Comparison of ENCODE assay signal across 33 cellular contexts in the genomic region with DNA sequence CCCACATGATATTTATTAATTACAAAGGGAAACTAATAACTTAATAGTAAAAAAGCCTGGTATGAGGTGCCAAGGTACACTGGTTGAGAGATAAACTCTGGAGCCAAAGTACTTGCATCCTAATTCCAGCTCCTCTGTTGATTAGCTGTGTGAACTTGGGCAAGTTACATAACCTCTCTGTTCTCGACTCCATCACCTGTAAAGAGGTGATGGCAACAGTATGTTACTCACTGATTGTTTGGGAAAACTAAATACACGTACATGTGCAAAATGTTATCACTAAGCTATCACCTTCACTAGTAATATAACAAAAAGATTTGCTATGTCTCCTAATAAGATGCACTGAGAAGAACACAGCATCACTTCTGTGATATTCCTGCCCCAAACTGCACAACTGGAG.
DNase-seq lines count a peak whose midpoint lies in the region; ATAC-seq, FAIRE-seq and TF ChIP-seq lines count a peak whose summit lies in the region.
"Had no signal": no experiment of that assay in that cellular context is flagged by ENCODE, and none has a peak within 500 bp of the region (broad histone marks: within the 10 kb centered on the region; RNA-seq: fewer than 3 reads in every experiment).

No MANE protein-coding gene starts in this region.

- CTCF ChIA-PET in activated CD4-positive, alpha-beta T cell treated with anti-CD3 and anti-CD28 coated beads, Interleukin-2, amount 10 ng/mL, durations not matched to agents 7 days and 5 days (lab: Charles Lee), result no interaction called here
- CTCF ChIA-PET in K562 (lab: Yijun Ruan, JAX; ENCODE audit: low intra/inter-chr PET ratio), result no interaction called here

- H3K4me3 Mint-ChIP-seq in activated CD4-positive, alpha-beta T cell treated with anti-CD3 and anti-CD28 coated beads, Interleukin-2, amount 10 ng/mL, durations not matched to agents 24 days and 14 days, result no peak overlapping the region
- no peak overlapping the region for H3K4me3 Mint-ChIP-seq in activated CD4-positive, alpha-beta T cell treated with anti-CD3 and anti-CD28 coated beads, Interleukin-2, amount 10 ng/mL, durations not matched to agents 7 days and 5 days
- H3K4me3 Mint-ChIP-seq: B cell; CD14-positive monocyte; CD4-positive, alpha-beta memory T cell; CD4-positive, alpha-beta T cell; CD4-positive, CD25-positive, alpha-beta regulatory T cell; CD8-positive, alpha-beta memory T cell; CD8-positive, alpha-beta T cell had no signal

- no peak for TF ChIP-seq POLR2A in K562 (conservative IDR thresholded peaks at IDR 0.05)

- no peak overlapping the region for H3K9ac ChIP-seq in K562 (ENCODE audit: insufficient read depth in 1 of 2, low read depth in 2 of 2, low read length in 2 of 2)
- H3K9ac ChIP-seq: BLaER1; BLaER1 treated with 17β-estradiol and CSF1 and Interleukin-3, amounts not matched to agents 10 nM and 100 nM had no signal

- H3K27me3 ChIP-seq in K562 (ENCODE audit: control insufficient read depth in 2 of 2, insufficient read depth in 2 of 2, low read length in 2 of 2) (no peaks in the 10 kb centered on the region), BE2C (no peaks in the 10 kb centered on the region)
- H3K27me3 ChIP-seq: BLaER1; BLaER1 treated with 17β-estradiol and CSF1 and Interleukin-3, amounts not matched to agents 10 nM and 100 nM had no signal

- H3K36me3 ChIP-seq in K562 (ENCODE audit: control insufficient read depth, insufficient read depth, low read length) (no peaks in the 10 kb centered on the region), BE2C (no peaks in the 10 kb centered on the region)
- H3K36me3 ChIP-seq: BLaER1; BLaER1 treated with 17β-estradiol and CSF1 and Interleukin-3, amounts not matched to agents 10 nM and 100 nM had no signal

- H3K9me1 ChIP-seq in K562 (ENCODE audit: control insufficient read depth, insufficient read depth, low read length), result no peaks in the 10 kb centered on the region

- H3K27me3 Mint-ChIP-seq in activated CD4-positive, alpha-beta T cell treated with anti-CD3 and anti-CD28 coated beads, Interleukin-2, amount 10 ng/mL, durations not matched to agents 24 days and 14 days, result peaks cover 1% of the 10 kb centered on the region
- no peaks in the 10 kb centered on the region for H3K27me3 Mint-ChIP-seq in activated CD4-positive, alpha-beta T cell treated with anti-CD3 and anti-CD28 coated beads, Interleukin-2, amount 10 ng/mL, durations not matched to agents 7 days and 5 days
- H3K27me3 Mint-ChIP-seq: B cell; CD4-positive, alpha-beta T cell had no signal

- H3K9me3 ChIP-seq in K562 (replicated peaks; ENCODE audit: control insufficient read depth, insufficient read depth, low read depth, low read length) (no peaks in the 10 kb centered on the region), BE2C (no peaks in the 10 kb centered on the region)
- H3K9me3 ChIP-seq: A549; BLaER1; BLaER1 treated with 17β-estradiol and CSF1 and Interleukin-3, amounts not matched to agents 10 nM and 100 nM; Caco-2 had no signal

- no peaks in the 10 kb centered on the region for H3K79me2 ChIP-seq in K562 (ENCODE audit: control insufficient read depth, insufficient read depth, low read length)

- H2AFZ ChIP-seq in K562 (ENCODE audit: low read depth, low read length), result no peak overlapping the region

- no peak for TF ChIP-seq CTCF in K562 (IDR thresholded peaks at IDR 0.05 in 2 of 3, conservative IDR thresholded peaks at IDR 0.05 in 1 of 3; ENCODE audit: insufficient read depth in 2 of 3, low read depth in 1 of 3, low read length in 3 of 3)
- no peak for TF ChIP-seq CTCF in BE2C (IDR thresholded peaks at IDR 0.05; ENCODE audit: low read depth, low read length)

- no TSS peak for BruUV-seq in K562 (replicated peaks; lab: Mats Ljungman, UMichigan)

- H4K20me1 ChIP-seq in K562 (replicated peaks; ENCODE audit: control insufficient read depth, insufficient read depth, low read length), result no peaks in the 10 kb centered on the region
- H4K20me1 ChIP-seq: BLaER1; BLaER1 treated with 17β-estradiol and CSF1 and Interleukin-3, amounts not matched to agents 10 nM and 100 nM had no signal

- H3K9me3 Mint-ChIP-seq in activated CD4-positive, alpha-beta T cell treated with anti-CD3 and anti-CD28 coated beads, Interleukin-2, amount 10 ng/mL, durations not matched to agents 24 days and 14 days, result no peaks in the 10 kb centered on the region
- no peaks in the 10 kb centered on the region for H3K9me3 Mint-ChIP-seq in activated CD4-positive, alpha-beta T cell treated with anti-CD3 and anti-CD28 coated beads, Interleukin-2, amount 10 ng/mL, durations not matched to agents 7 days and 5 days
- H3K9me3 Mint-ChIP-seq: CD14-positive monocyte; CD4-positive, alpha-beta memory T cell; CD4-positive, alpha-beta T cell; CD8-positive, alpha-beta memory T cell; CD8-positive, alpha-beta T cell had no signal

- no peak overlapping the region for H3K4me2 ChIP-seq in K562 (ENCODE audit: insufficient read depth, low read length)
- H3K4me2 ChIP-seq: A549; BLaER1; BLaER1 treated with 17β-estradiol and CSF1 and Interleukin-3, amounts not matched to agents 10 nM and 100 nM had no signal

- no peak overlapping the region for H3K4me3 ChIP-seq in K562
- H3K4me3 ChIP-seq in BE2C (ENCODE audit: low read depth, low read length), result no peak overlapping the region
- H3K4me3 ChIP-seq: A549; BLaER1; BLaER1 treated with 17β-estradiol and CSF1 and Interleukin-3, amounts not matched to agents 10 nM and 100 nM had no signal

- FAIRE-seq in K562 (lab: Jason Lieb, UNC), result no peak
- peak; percentile 76 for FAIRE-seq in urothelium cell line (lab: Jason Lieb, UNC)
- FAIRE-seq: A204.1, A549 had no signal

- H3K4me1 Mint-ChIP-seq in activated CD4-positive, alpha-beta T cell treated with anti-CD3 and anti-CD28 coated beads, Interleukin-2, amount 10 ng/mL, durations not matched to agents 24 days and 14 days, result no peaks in the 10 kb centered on the region
- no peaks in the 10 kb centered on the region for H3K4me1 Mint-ChIP-seq in activated CD4-positive, alpha-beta T cell treated with anti-CD3 and anti-CD28 coated beads, Interleukin-2, amount 10 ng/mL, durations not matched to agents 7 days and 5 days
- H3K4me1 Mint-ChIP-seq: CD14-positive monocyte; CD4-positive, alpha-beta memory T cell; CD4-positive, CD25-positive, alpha-beta regulatory T cell; CD8-positive, alpha-beta memory T cell had no signal

- H3K36me3 Mint-ChIP-seq in activated CD4-positive, alpha-beta T cell treated with anti-CD3 and anti-CD28 coated beads, Interleukin-2, amount 10 ng/mL, durations not matched to agents 24 days and 14 days (ENCODE audit: low read depth), result no peaks in the 10 kb centered on the region
- H3K36me3 Mint-ChIP-seq in activated CD4-positive, alpha-beta T cell treated with anti-CD3 and anti-CD28 coated beads, Interleukin-2, amount 10 ng/mL, durations not matched to agents 7 days and 5 days (ENCODE audit: low read depth), result no peaks in the 10 kb centered on the region
- H3K36me3 Mint-ChIP-seq: CD14-positive monocyte; CD4-positive, alpha-beta memory T cell; CD4-positive, CD25-positive, alpha-beta regulatory T cell; CD8-positive, alpha-beta memory T cell; CD8-positive, alpha-beta T cell had no signal

- 18% methylated on average over 2 of the region's 2 CpGs for WGBS in K562 (ENCODE audit: insufficient coverage, low coverage, missing lambda C conversion rate)

- TF ChIP-seq RAD21 in K562 (CRISPR knock-in tag; conservative IDR thresholded peaks at IDR 0.05 in 1 of 2, IDR thresholded peaks at IDR 0.05 in 1 of 2), result no peak

- H3K4me1 ChIP-seq in K562 (replicated peaks in 1 of 2; ENCODE audit: control insufficient read depth in 2 of 2, insufficient read depth in 2 of 2, low read length in 2 of 2) (no peaks in the 10 kb centered on the region), BE2C (no peaks in the 10 kb centered on the region)
- H3K4me1 ChIP-seq: A549, BLaER1, Caco-2 had no signal

- in situ Hi-C loops in K562 (cut with MboI), result no loop called here

- no peak overlapping the region for H3K27ac ChIP-seq in K562 (ENCODE audit: extremely low read depth, low read depth, low read length)
- H3K27ac ChIP-seq: 22Rv1; A549; BLaER1; BLaER1 treated with 17β-estradiol and CSF1 and Interleukin-3, amounts not matched to agents 10 nM and 100 nM; C4-2B had no signal

- peak; percentile 10 for DNase-seq in activated CD4-positive, alpha-beta T cell treated with anti-CD3 and anti-CD28 coated beads, Interleukin-2, amount 10 ng/mL, durations not matched to agents 24 days and 14 days
- no peak for DNase-seq in activated CD4-positive, alpha-beta T cell treated with anti-CD3 and anti-CD28 coated beads, Interleukin-2, amount 10 ng/mL, durations not matched to agents 7 days and 5 days
- no peak for DNase-seq in K562 (ENCODE audit: extremely low read depth in 1 of 4, low spot score in 3 of 4)
- no peak for DNase-seq in urothelium cell line (ENCODE audit: low spot score)
- no peak for DNase-seq in BE2C
- no peak for DNase-seq in epidermal melanocyte (ENCODE audit: insufficient read length, low spot score)
- DNase-seq: 8988T; ACHN; AML-193; C1 segment of cervical spinal cord; Caco-2; Calu3; CD4-positive, alpha-beta memory T cell; CD4-positive, alpha-beta T cell; CD4-positive, CD25-positive, alpha-beta regulatory T cell; CD8-positive, alpha-beta memory T cell; CD8-positive, alpha-beta T cell; COR-L47; DMS 273 treated with DMSO at 0.1 percent for 48 hours; DMS153; DMS53; DMS79; DMS79 treated with DMSO at 0.1 percent for 48 hours; DND-41; EL had no signal

- POLR2A ChIA-PET in activated CD4-positive, alpha-beta T cell treated with anti-CD3 and anti-CD28 coated beads, Interleukin-2, amount 10 ng/mL, durations not matched to agents 7 days and 5 days (lab: Charles Lee), result no interaction called here
- POLR2A ChIA-PET in K562 (lab: Yijun Ruan, JAX), result no interaction called here

- no peak for TF ChIP-seq EP300 in K562 (IDR thresholded peaks at IDR 0.05; ENCODE audit: low read length)

- intact Hi-C loops in activated CD4-positive, alpha-beta T cell treated with anti-CD3 and anti-CD28 coated beads, Interleukin-2, amount 10 ng/mL, durations not matched to agents 24 days and 14 days (cut with micrococcal nuclease), result no loop called here
- intact Hi-C loops in K562 (cut with micrococcal nuclease), result no loop called here

- no peak overlapping the region for H3K27ac Mint-ChIP-seq in activated CD4-positive, alpha-beta T cell treated with anti-CD3 and anti-CD28 coated beads, Interleukin-2, amount 10 ng/mL, durations not matched to agents 24 days and 14 days
- no peak overlapping the region for H3K27ac Mint-ChIP-seq in activated CD4-positive, alpha-beta T cell treated with anti-CD3 and anti-CD28 coated beads, Interleukin-2, amount 10 ng/mL, durations not matched to agents 7 days and 5 days
- H3K27ac Mint-ChIP-seq: B cell; CD14-positive monocyte; CD4-positive, alpha-beta memory T cell; CD4-positive, alpha-beta T cell; CD4-positive, CD25-positive, alpha-beta regulatory T cell; CD8-positive, alpha-beta memory T cell; CD8-positive, alpha-beta T cell had no signal

- no peak for ATAC-seq in K562
- ATAC-seq: A549; CD8-positive, alpha-beta T cell had no signal

TF ChIP-seq in K562, 482 proteins besides CTCF, POLR2A, EP300 and RAD21 (continues in another document):
- no peak for TF ChIP-seq SNRNP70 (optimal IDR thresholded peaks at IDR 0.05; ENCODE audit: low read depth, low read length)
- TF ChIP-seq BCOR (IDR thresholded peaks at IDR 0.05), result peak; percentile 40; the same call in 1 of the 2 replicates
- TF ChIP-seq KDM2B (CRISPR knock-in tag; IDR thresholded peaks at IDR 0.05), result no peak
- TF ChIP-seq ZNF146 (CRISPR knock-in tag; IDR thresholded peaks at IDR 0.05; ENCODE audit: unreplicated experiment), result no peak
- TF ChIP-seq SMARCB1 (IDR thresholded peaks at IDR 0.05; ENCODE audit: insufficient read length, low read depth), result no peak
